24 cellular contexts compared by ENCODE assay signal in genomic region chr14:80844872-80845271, GRCh38.
"Had no signal": no experiment of that assay in that cellular context is flagged by ENCODE, and none has a peak within 500 bp of the region (broad histone marks: within the 10 kb centered on the region; RNA-seq: fewer than 3 reads in every experiment).

No MANE protein-coding gene starts in this region.

- ATAC-seq: activated CD4-positive, alpha-beta T cell treated with anti-CD3 and anti-CD28 coated beads for 36 hours; left lung; stimulated activated naive B cell treated with anti-CD40 and anti-IgM and Interleukin-4, amounts not matched to agents 10 μg/mL and 1 μg/mL and 100 μg/mL, for 72 hours; upper lobe of right lung had no signal

- H3K9ac ChIP-seq: neural progenitor cell had no signal

- H2AFZ ChIP-seq: neural progenitor cell had no signal

- H3K27ac ChIP-seq: brain microvascular endothelial cell, colonic mucosa, epithelial cell of prostate, left lung, neural progenitor cell, ovary, sigmoid colon, spleen, thoracic aorta, upper lobe of right lung had no signal

- H3K4me1 ChIP-seq: colonic mucosa, left lung, spleen, upper lobe of right lung had no signal

- H3K9me3 ChIP-seq: colonic mucosa, left lung, ovary, sigmoid colon, spleen, thoracic aorta, upper lobe of right lung had no signal

- FAIRE-seq: frontal cortex, TTC549 had no signal

- H3K36me3 ChIP-seq: brain microvascular endothelial cell, colonic mucosa, left lung, neural progenitor cell, ovary, sigmoid colon, spleen, thoracic aorta, upper lobe of right lung had no signal

- H3K4me3 ChIP-seq: colonic mucosa, left lung, neural progenitor cell, ovary, sigmoid colon, spleen, thoracic aorta, upper lobe of right lung had no signal

- DNase-seq: activated CD4-positive, alpha-beta T cell treated with anti-CD3 and anti-CD28 coated beads for 36 hours; activated CD4-positive, alpha-beta T cell treated with anti-CD3 and anti-CD28 coated beads, Interleukin-2, amount 50 U/mL, for 48 hours; activated naive CD4-positive, alpha-beta T cell; activated naive CD8-positive, alpha-beta T cell treated with anti-CD3 and anti-CD28 coated beads for 36 hours; activated T-cell treated with anti-CD3 and anti-CD28 coated beads for 4 hours; anterior cingulate cortex; brain microvascular endothelial cell; central memory CD4-positive, alpha-beta T cell; colonic mucosa; endodermal cell; hypothalamus; kidney; left lung; ovary; sigmoid colon; spleen; stimulated activated naive B cell treated with anti-CD40 and anti-IgM and Interleukin-4, amounts not matched to agents 10 μg/mL and 1 μg/mL and 100 μg/mL, for 72 hours; SW 1271; upper lobe of right lung had no signal

- H3K4me2 ChIP-seq: neural progenitor cell had no signal

- H3K27me3 ChIP-seq: brain microvascular endothelial cell, colonic mucosa, left lung, neural progenitor cell, ovary, sigmoid colon, spleen, upper lobe of right lung had no signal
